In the genomic region with DNA sequence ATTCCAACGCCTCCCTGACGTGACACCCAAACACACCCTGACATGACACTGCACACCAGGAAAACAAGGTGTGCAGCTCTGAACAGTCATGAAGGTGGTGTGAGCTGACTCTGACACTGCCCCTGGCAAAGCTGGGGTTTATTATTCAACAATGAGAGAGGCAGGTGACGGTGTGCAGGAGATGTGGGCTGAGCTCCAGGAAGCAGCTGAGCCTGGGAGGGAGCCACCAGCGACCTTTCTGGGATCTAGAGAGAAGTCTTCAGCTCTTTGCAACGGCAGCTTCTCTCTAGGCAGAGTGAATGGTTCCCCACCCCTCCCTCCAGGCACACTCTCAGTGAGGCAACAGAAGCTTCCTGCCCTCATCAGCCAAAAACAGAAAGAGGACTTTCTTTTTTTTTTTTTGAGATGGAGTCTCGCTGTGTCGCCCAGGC, we compare ENCODE assay signal across 13 cellular contexts.
DNase-seq lines count a peak whose midpoint lies in the region; ATAC-seq, FAIRE-seq and TF ChIP-seq lines count a peak whose summit lies in the region.
"Had no signal": no experiment of that assay in that cellular context is flagged by ENCODE, and none has a peak within 500 bp of the region (broad histone marks: within the 10 kb centered on the region; RNA-seq: fewer than 3 reads in every experiment).

No MANE protein-coding gene starts in this region.

- no peak overlapping the region for H3K4me3 Mint-ChIP-seq in activated CD4-positive, alpha-beta T cell treated with anti-CD3 and anti-CD28 coated beads for 36 hours
- H3K4me3 Mint-ChIP-seq in activated CD4-positive, alpha-beta memory T cell treated with anti-CD3 and anti-CD28 coated beads for 36 hours = no peak overlapping the region
- H3K4me3 Mint-ChIP-seq: activated T-cell treated with anti-CD3 and anti-CD28 coated beads, Interleukin-2, amount 50 U/mL, for 4 hours had no signal

- no peak overlapping the region for H4K91ac ChIP-seq in H1 (replicated peaks; ENCODE audit: insufficient read length, low read length)

- H3K23ac ChIP-seq in H1 (ENCODE audit: insufficient read length) = no peak overlapping the region

- CTCF ChIA-PET in activated CD4-positive, alpha-beta T cell treated with anti-CD3 and anti-CD28 coated beads for 36 hours (lab: Charles Lee) = interaction anchor here (0.6 to 1.3 kb wide), 4 partner anchors 8 to 37 kb away, joined by 3 to 4 read pairs (median 3); no protein-coding TSS in a partner anchor
- CTCF ChIA-PET in H1 (lab: Charles Lee; ENCODE audit: partially characterized antibody) = interaction anchor here (0.6 to 6.3 kb wide), 15 partner anchors 8 to 94 kb away, joined by 3 to 37 read pairs (median 5); no protein-coding TSS in a partner anchor
- CTCF ChIA-PET in activated CD4-positive, alpha-beta memory T cell treated with anti-CD3 and anti-CD28 coated beads for 36 hours (lab: Charles Lee) = interaction anchor here (0.9 to 2.6 kb wide), 3 partner anchors 37 to 77 kb away, joined by 3 to 8 read pairs (median 6); partner anchors contain the start of gene SH3PXD2A

- H2AK5ac ChIP-seq in H1 (ENCODE audit: low read depth, low read length) = no peak overlapping the region

- no peak overlapping the region for H3K9ac ChIP-seq in H1 (replicated peaks in 1 of 4; ENCODE audit: extremely low read depth in 1 of 4, low read depth in 3 of 4, low read length in 3 of 4)

- peaks cover 6% of the 10 kb centered on the region for H3K4me1 Mint-ChIP-seq in activated CD4-positive, alpha-beta T cell treated with anti-CD3 and anti-CD28 coated beads for 36 hours
- peaks cover 5% of the 10 kb centered on the region for H3K4me1 Mint-ChIP-seq in activated CD4-positive, alpha-beta memory T cell treated with anti-CD3 and anti-CD28 coated beads for 36 hours (ENCODE audit: low read depth)

- H4K8ac ChIP-seq in H1 (ENCODE audit: extremely low read depth, insufficient read depth, low read length) = no peak overlapping the region

- H3K27me3 ChIP-seq in H1 (replicated peaks in 1 of 4; ENCODE audit: control insufficient read depth in 3 of 4, extremely low read depth in 1 of 4, insufficient read depth in 3 of 4, low read length in 3 of 4) (no peaks in the 10 kb centered on the region), small intestine (ENCODE audit: control insufficient read depth in 2 of 2, insufficient read depth in 2 of 2, low read length in 2 of 2) (no peaks in the 10 kb centered on the region)
- H3K27me3 ChIP-seq: brain microvascular endothelial cell, upper lobe of right lung had no signal

- no peaks in the 10 kb centered on the region; a peak in 2 of 7 replicates for H3K4me1 ChIP-seq in H1 (replicated peaks in 1 of 4; ENCODE audit: control insufficient read depth in 3 of 4, insufficient read depth in 4 of 4, low read length in 3 of 4)
- H3K4me1 ChIP-seq in small intestine (ENCODE audit: control insufficient read depth in 2 of 2, insufficient read depth in 1 of 2, low read depth in 1 of 2, low read length in 1 of 2) = peaks cover 1 to 2% of the 10 kb centered on the region in 2 donors

- H3K4me2 ChIP-seq in H1 (ENCODE audit: insufficient read depth in 1 of 2, low read depth in 2 of 2, low read length in 2 of 2) = no peak overlapping the region

- H3K79me1 ChIP-seq in H1 (ENCODE audit: low read depth, low read length) = no peaks in the 10 kb centered on the region

- no peak overlapping the region for H2AFZ ChIP-seq in H1 (ENCODE audit: low read length)

- no peaks in the 10 kb centered on the region for H3K27me3 Mint-ChIP-seq in activated CD4-positive, alpha-beta T cell treated with anti-CD3 and anti-CD28 coated beads for 36 hours
- no peaks in the 10 kb centered on the region for H3K27me3 Mint-ChIP-seq in activated CD4-positive, alpha-beta memory T cell treated with anti-CD3 and anti-CD28 coated beads for 36 hours

- H2BK12ac ChIP-seq in H1 (ENCODE audit: low read depth, low read length) = no peak overlapping the region

- peak; percentile 39 for ATAC-seq in activated CD4-positive, alpha-beta T cell treated with anti-CD3 and anti-CD28 coated beads for 36 hours
- ATAC-seq: upper lobe of right lung had no signal

- no peak overlapping the region; the same call in 1 of the 2 replicates for H2BK5ac ChIP-seq in H1 (ENCODE audit: low read depth, low read length)

- no peak for TF ChIP-seq CTCF in H1 (IDR thresholded peaks at IDR 0.05; ENCODE audit: control extremely low read depth in 1 of 3, insufficient read depth in 1 of 3, low read depth in 1 of 3, low read length in 3 of 3)

- TF ChIP-seq EP300 in H1 (IDR thresholded peaks at IDR 0.05; ENCODE audit: borderline replicate concordance in 1 of 2, low read depth in 2 of 2, low read length in 2 of 2) = no peak

- H3K4me3 ChIP-seq in H1 (ENCODE audit: extremely low read depth in 1 of 4, insufficient read depth in 2 of 4, low read depth in 3 of 4, low read length in 4 of 4) = no peak overlapping the region
- no peak overlapping the region for H3K4me3 ChIP-seq in small intestine (ENCODE audit: low read depth in 1 of 2, low read length in 2 of 2)
- H3K4me3 ChIP-seq: upper lobe of right lung had no signal

- H2BK120ac ChIP-seq in H1 (replicated peaks; ENCODE audit: low read depth, low read length) = no peak overlapping the region

- H3K14ac ChIP-seq in H1 (ENCODE audit: insufficient read length) = no peak overlapping the region

- H3K79me2 ChIP-seq in H1 (ENCODE audit: control insufficient read depth in 1 of 2, insufficient read depth in 2 of 2, low read length in 2 of 2) = no peaks in the 10 kb centered on the region

- no peak for TF ChIP-seq POLR2A in H1 (IDR thresholded peaks at IDR 0.05; ENCODE audit: control extremely low read depth in 1 of 2, low read depth in 2 of 2, low read length in 2 of 2)

- FAIRE-seq in H1 (lab: Jason Lieb, UNC) = no peak
- FAIRE-seq in small intestine (lab: Jason Lieb, UNC) = no peak

- H3K36me3 ChIP-seq in H1 (ENCODE audit: control insufficient read depth in 2 of 4, insufficient read depth in 4 of 4, low read length in 3 of 4) (no peaks in the 10 kb centered on the region), small intestine (ENCODE audit: control insufficient read depth in 2 of 2, insufficient read depth in 2 of 2, low read length in 2 of 2) (no peaks in the 10 kb centered on the region)
- H3K36me3 ChIP-seq: brain microvascular endothelial cell, upper lobe of right lung, WERI-Rb-1 had no signal

- H2BK15ac ChIP-seq in H1 (ENCODE audit: low read length) = peak overlapping the region; percentile 72; the same call in 1 of the 2 replicates

- H3K18ac ChIP-seq in H1 (ENCODE audit: extremely low read depth, low read length) = no peak overlapping the region

- H2BK20ac ChIP-seq in H1 (ENCODE audit: low read length) = no peak overlapping the region

- H3K9me3 ChIP-seq in H1 (ENCODE audit: insufficient read depth in 2 of 2, low read depth in 1 of 2, low read length in 1 of 2) = no peaks in the 10 kb centered on the region
- no peaks in the 10 kb centered on the region for H3K9me3 ChIP-seq in small intestine (ENCODE audit: control insufficient read depth, low read depth)
- H3K9me3 ChIP-seq: upper lobe of right lung had no signal

- no peak overlapping the region for H3K27ac Mint-ChIP-seq in activated CD4-positive, alpha-beta T cell treated with anti-CD3 and anti-CD28 coated beads for 36 hours
- H3K27ac Mint-ChIP-seq in activated CD4-positive, alpha-beta memory T cell treated with anti-CD3 and anti-CD28 coated beads for 36 hours = no peak overlapping the region

- no peak overlapping the region for H3K56ac ChIP-seq in H1 (replicated peaks; ENCODE audit: insufficient read length, low read depth, low read length)

- H3K23me2 ChIP-seq in H1 (ENCODE audit: low read depth, low read length) = no peaks in the 10 kb centered on the region

- no peak for DNase-seq in activated CD4-positive, alpha-beta T cell treated with anti-CD3 and anti-CD28 coated beads for 36 hours
- DNase-seq in activated CD4-positive, alpha-beta T cell treated with anti-CD3 and anti-CD28 coated beads for 48 hours = no peak
- DNase-seq in NCI-H69 (lab: John Stamatoyannopoulos, UW) = peak; percentile 74
- DNase-seq in H1 (ENCODE audit: low read depth in 1 of 2, low spot score in 2 of 2) = no peak
- peak; percentile 91 for DNase-seq in small intestine
- no peak for DNase-seq in HUDEP-2 (lab: John Stamatoyannopoulos, UW; ENCODE audit: unreplicated experiment in 76 of 76)
- DNase-seq in iPS-NIHi7 (ENCODE audit: extremely low spot score) = no peak
- no peak for DNase-seq in activated CD4-positive, alpha-beta memory T cell treated with anti-CD3 and anti-CD28 coated beads for 36 hours
- DNase-seq: activated T-cell treated with anti-CD3 and anti-CD28 coated beads, Interleukin-2, amount 50 U/mL, for 4 hours; brain microvascular endothelial cell; NCI-H1694 treated with DMSO at 0.1 percent for 48 hours; upper lobe of right lung; WERI-Rb-1 had no signal

- intact Hi-C loops in activated CD4-positive, alpha-beta T cell treated with anti-CD3 and anti-CD28 coated beads for 36 hours (cut with DNase I, micrococcal nuclease) = no loop called here
- intact Hi-C loops in activated CD4-positive, alpha-beta memory T cell treated with anti-CD3 and anti-CD28 coated beads for 36 hours (cut with micrococcal nuclease) = no loop called here

- no peaks in the 10 kb centered on the region for H3K9me3 Mint-ChIP-seq in activated CD4-positive, alpha-beta T cell treated with anti-CD3 and anti-CD28 coated beads for 36 hours (ENCODE audit: low read depth)
- H3K9me3 Mint-ChIP-seq in activated CD4-positive, alpha-beta memory T cell treated with anti-CD3 and anti-CD28 coated beads for 36 hours = no peaks in the 10 kb centered on the region
- H3K9me3 Mint-ChIP-seq: activated T-cell treated with anti-CD3 and anti-CD28 coated beads, Interleukin-2, amount 50 U/mL, for 4 hours had no signal

- no peak overlapping the region for H3K4ac ChIP-seq in H1 (replicated peaks; ENCODE audit: insufficient read length, low read depth, low read length)

- TF ChIP-seq RAD21 in H1 (IDR thresholded peaks at IDR 0.05 in 1 of 2, conservative IDR thresholded peaks at IDR 0.05 in 1 of 2; ENCODE audit: low read depth in 2 of 2, low read length in 2 of 2) = no peak

- POLR2A ChIA-PET in activated CD4-positive, alpha-beta T cell treated with anti-CD3 and anti-CD28 coated beads for 36 hours (lab: Charles Lee) = no interaction called here
- POLR2A ChIA-PET in H1 (lab: Charles Lee; ENCODE audit: partially characterized antibody) = no interaction called here
- POLR2A ChIA-PET in activated CD4-positive, alpha-beta memory T cell treated with anti-CD3 and anti-CD28 coated beads for 36 hours (lab: Charles Lee) = no interaction called here

- no peak overlapping the region for H4K5ac ChIP-seq in H1 (ENCODE audit: insufficient read length, low read depth, low read length)

- no peaks in the 10 kb centered on the region for H4K20me1 ChIP-seq in H1 (replicated peaks in 1 of 2; ENCODE audit: control insufficient read depth in 1 of 2, insufficient read depth in 2 of 2, low read length in 2 of 2)

- H3K36me3 Mint-ChIP-seq in activated CD4-positive, alpha-beta T cell treated with anti-CD3 and anti-CD28 coated beads for 36 hours (ENCODE audit: low read depth) = no peaks in the 10 kb centered on the region
- H3K36me3 Mint-ChIP-seq in activated CD4-positive, alpha-beta memory T cell treated with anti-CD3 and anti-CD28 coated beads for 36 hours = no peaks in the 10 kb centered on the region

- H3K27ac ChIP-seq in H1 (ENCODE audit: low read depth, low read length) = no peak overlapping the region
- H3K27ac ChIP-seq in small intestine (ENCODE audit: low read depth in 1 of 2, low read length in 1 of 2) = peak overlapping the region in 1 of 2 donors; percentile 71
- H3K27ac ChIP-seq: brain microvascular endothelial cell, upper lobe of right lung, WERI-Rb-1 had no signal

- WGBS in H1 (ENCODE audit: extremely low coverage in 1 of 2, insufficient coverage in 1 of 2, insufficient read length in 1 of 2, insufficient replicate concordance in 2 of 2, low coverage in 1 of 2, low lambda C conversion rate in 2 of 2, missing lambda C conversion rate in 1 of 2), 2 experiments = 100% methylated on average over 5 of the region's 7 CpGs; no CpG with 5 or more reads in 1 of the 2 experiments
- WGBS in small intestine, 3 donors = 21 to 44% (median 36%) methylated on average over 7 of the region's 7 CpGs

Comparison
In these comparisons a context has a peak if more than half of its experiments do, and no peak if none do; other contexts are left out.
1. DNase-seq: peak in NCI-H69 (single experiment) and small intestine (single experiment); none in activated CD4-positive, alpha-beta T cell treated with anti-CD3 and anti-CD28 coated beads for 36 hours (single experiment), activated CD4-positive, alpha-beta T cell treated with anti-CD3 and anti-CD28 coated beads for 48 hours (single experiment), H1 (0 of 2), HUDEP-2 (0 of 76), iPS-NIHi7 (single experiment) and activated CD4-positive, alpha-beta memory T cell treated with anti-CD3 and anti-CD28 coated beads for 36 hours (single experiment).